ENCODE assay signal across 8 cellular contexts in the genomic region with DNA sequence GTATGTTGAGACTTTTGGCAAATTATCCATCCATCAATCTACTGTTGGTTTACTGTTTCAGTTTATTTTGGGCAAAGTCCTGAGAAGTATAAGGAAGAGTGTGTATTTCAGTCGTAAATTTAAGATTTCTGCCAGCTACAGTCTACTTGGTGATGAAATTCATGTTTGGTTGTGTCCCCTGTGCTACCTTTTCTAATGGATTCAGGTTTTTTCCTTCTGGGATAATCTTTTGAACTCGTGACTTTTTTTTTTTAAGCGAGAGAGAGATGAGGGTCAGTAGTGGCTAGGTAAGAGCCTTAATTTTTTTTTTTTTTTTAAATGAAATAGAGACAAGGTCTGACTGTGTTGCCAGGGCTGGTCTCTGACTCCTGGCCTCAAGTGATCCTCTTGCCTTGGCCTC. TPM values are rescaled to one million over a fixed set of nuclear protein-coding genes. Genes with fewer than 3 reads are reported as not detected.
A peak's percentile ranks its signal among the peaks of the same experiment; 100 is the strongest.
DNase-seq lines count a peak whose midpoint lies in the region; ATAC-seq, FAIRE-seq and TF ChIP-seq lines count a peak whose summit lies in the region.

No MANE protein-coding gene starts in this region.

- no peak for DNase-seq in T-helper 2 cell treated with Interferon-gamma antibody and Interleukin-4, amounts not matched to agents 5 μg/mL and 100 μg/mL, for 36 hours (ENCODE audit: low spot score)
- DNase-seq in T-helper 2 cell (no peak), keratinocyte (ENCODE audit: low read depth, low spot score) (no peak), GM10266 (ENCODE audit: extremely low spot score) (no peak), NCI-H1417 (lab: John Stamatoyannopoulos, UW) (no peak)
- no peak for DNase-seq in activated naive CD8-positive, alpha-beta T cell treated with anti-CD3 and anti-CD28 coated beads for 36 hours

- H3K4me3 Mint-ChIP-seq in T-helper 2 cell treated with Interferon-gamma antibody and Interleukin-4, amounts not matched to agents 5 μg/mL and 100 μg/mL, for 36 hours: peak overlapping the region; percentile 96
- H3K4me3 Mint-ChIP-seq in activated naive CD8-positive, alpha-beta T cell treated with anti-CD3 and anti-CD28 coated beads for 36 hours: peak overlapping the region; percentile 86

- dilution Hi-C loops in keratinocyte (cut with MboI; ENCODE audit: extremely low pct_ligation_motif_present, low sequenced_read_pairs): no loop called here

- peaks cover 20% of the 10 kb centered on the region for H3K36me3 Mint-ChIP-seq in T-helper 2 cell treated with Interferon-gamma antibody and Interleukin-4, amounts not matched to agents 5 μg/mL and 100 μg/mL, for 36 hours (ENCODE audit: low read depth)
- peaks cover 24% of the 10 kb centered on the region for H3K36me3 Mint-ChIP-seq in activated naive CD8-positive, alpha-beta T cell treated with anti-CD3 and anti-CD28 coated beads for 36 hours

- no peaks in the 10 kb centered on the region for H3K9me3 Mint-ChIP-seq in T-helper 2 cell treated with Interferon-gamma antibody and Interleukin-4, amounts not matched to agents 5 μg/mL and 100 μg/mL, for 36 hours
- peaks cover 2% of the 10 kb centered on the region for H3K9me3 Mint-ChIP-seq in activated naive CD8-positive, alpha-beta T cell treated with anti-CD3 and anti-CD28 coated beads for 36 hours

- peak overlapping the region; percentile 76 to 96 (median 79) for H3K4me3 ChIP-seq in keratinocyte (ENCODE audit: control insufficient read depth in 2 of 3, extremely low read depth in 1 of 3, insufficient read depth in 2 of 3, low read depth in 1 of 3, low read length in 3 of 3)
- peak overlapping the region; percentile 81 to 96 (median 93) for H3K4me3 ChIP-seq in subcutaneous abdominal adipose tissue (ENCODE audit: low read depth in 1 of 5, low read length in 5 of 5)

- TF ChIP-seq CTCF in keratinocyte (optimal IDR thresholded peaks at IDR 0.05 in 1 of 3, IDR thresholded peaks at IDR 0.05 in 1 of 3, conservative IDR thresholded peaks at IDR 0.05 in 1 of 3; ENCODE audit: extremely low read depth in 1 of 3, insufficient read depth in 2 of 3, low read length in 3 of 3) (no peak), GM10266 (IDR thresholded peaks at IDR 0.05; ENCODE audit: control insufficient read depth, insufficient read depth, low read depth, missing control alignments) (no peak)

- peaks cover 53% of the 10 kb centered on the region for H3K79me2 ChIP-seq in keratinocyte (ENCODE audit: control insufficient read depth, insufficient read depth, low read length)

- H3K36me3 ChIP-seq in keratinocyte (ENCODE audit: control insufficient read depth in 2 of 2, extremely low read depth in 1 of 2, insufficient read depth in 2 of 2, low read length in 2 of 2) (peaks cover 0 to 4% of the 10 kb centered on the region in 2 experiments), subcutaneous abdominal adipose tissue (ENCODE audit: control insufficient read depth in 5 of 5, insufficient read depth in 5 of 5, low read length in 5 of 5) (no peaks in the 10 kb centered on the region)

- H3K4me1 ChIP-seq in keratinocyte (ENCODE audit: control insufficient read depth, extremely low read depth, insufficient read depth, low read length): peaks cover 25% of the 10 kb centered on the region
- H3K4me1 ChIP-seq in subcutaneous abdominal adipose tissue (ENCODE audit: control insufficient read depth in 5 of 5, insufficient read depth in 5 of 5, low read length in 5 of 5): peaks cover 0 to 26% (median 19%) of the 10 kb centered on the region in 5 donors

- H2AFZ ChIP-seq in keratinocyte (ENCODE audit: control insufficient read depth, low read length): no peak overlapping the region

- no peak for FAIRE-seq in keratinocyte (lab: Jason Lieb, UNC)

- H3K9ac ChIP-seq in keratinocyte (ENCODE audit: control insufficient read depth, extremely low read depth, insufficient read depth, low read length) (peak overlapping the region; percentile 98), subcutaneous abdominal adipose tissue (ENCODE audit: low read length in 5 of 5) (peak overlapping the region in 3 of 5 donors; percentile 92 to 98 (median 97))

- H3K9me3 ChIP-seq in keratinocyte (ENCODE audit: control insufficient read depth, low read depth, low read length) (no peaks in the 10 kb centered on the region), subcutaneous abdominal adipose tissue (ENCODE audit: control insufficient read depth in 5 of 5, low read length in 5 of 5) (no peaks in the 10 kb centered on the region)

- H4K20me1 ChIP-seq in keratinocyte (ENCODE audit: control insufficient read depth, extremely low read depth, insufficient read depth, low read length): no peaks in the 10 kb centered on the region

- no peaks in the 10 kb centered on the region for H3K27me3 Mint-ChIP-seq in T-helper 2 cell treated with Interferon-gamma antibody and Interleukin-4, amounts not matched to agents 5 μg/mL and 100 μg/mL, for 36 hours (ENCODE audit: low read depth)
- H3K27me3 Mint-ChIP-seq in activated naive CD8-positive, alpha-beta T cell treated with anti-CD3 and anti-CD28 coated beads for 36 hours: no peaks in the 10 kb centered on the region

- ATAC-seq in HG03095 (IDR thresholded peaks at IDR 0.05; ENCODE audit: unreplicated experiment): no peak

- H3K4me2 ChIP-seq in keratinocyte (ENCODE audit: control insufficient read depth, extremely low read depth, insufficient read depth, low read depth, low read length): peak overlapping the region; percentile 93

- peak overlapping the region; percentile 97 for H3K27ac ChIP-seq in keratinocyte (ENCODE audit: control insufficient read depth, insufficient read depth, low read length)
- H3K27ac ChIP-seq in subcutaneous abdominal adipose tissue (ENCODE audit: low read depth, low read length): peak overlapping the region; percentile 77

- peaks cover 50% of the 10 kb centered on the region for H3K4me1 Mint-ChIP-seq in T-helper 2 cell treated with Interferon-gamma antibody and Interleukin-4, amounts not matched to agents 5 μg/mL and 100 μg/mL, for 36 hours (ENCODE audit: low read depth)
- H3K4me1 Mint-ChIP-seq in activated naive CD8-positive, alpha-beta T cell treated with anti-CD3 and anti-CD28 coated beads for 36 hours: peaks cover 43% of the 10 kb centered on the region

- H3K9me1 ChIP-seq in keratinocyte (ENCODE audit: control insufficient read depth, extremely low read depth, insufficient read depth, low read length): peaks cover 3% of the 10 kb centered on the region

- H3K27ac Mint-ChIP-seq in T-helper 2 cell treated with Interferon-gamma antibody and Interleukin-4, amounts not matched to agents 5 μg/mL and 100 μg/mL, for 36 hours: peak overlapping the region; percentile 95
- H3K27ac Mint-ChIP-seq in activated naive CD8-positive, alpha-beta T cell treated with anti-CD3 and anti-CD28 coated beads for 36 hours: peak overlapping the region; percentile 91

- H3K27me3 ChIP-seq in keratinocyte (ENCODE audit: control insufficient read depth, extremely low read depth, insufficient read depth, low read length) (no peaks in the 10 kb centered on the region), subcutaneous abdominal adipose tissue (ENCODE audit: control insufficient read depth in 5 of 5, insufficient read depth in 4 of 5, low read length in 5 of 5) (no peaks in the 10 kb centered on the region)

RNA-seq across cellular contexts. Expression of gene TMEM217, which starts 0.8 kb away (rescaled TPM):
- 1 to 10 TPM; 3.5 to 4.9 TPM for total RNA-seq in activated naive CD8-positive, alpha-beta T cell treated with anti-CD3 and anti-CD28 coated beads for 36 hours
- 0.44 to 0.85 TPM (median 0.80 TPM) in 3 replicates for polyA plus RNA-seq in keratinocyte
- 9.2 TPM for polyA plus RNA-seq in keratinocyte (2011; ENCODE audit: low read depth)
- polyA plus RNA-seq in keratinocyte (2011; cell fraction: cytosol; rRNA removed): 0.57 and 1.1 TPM in 2 replicates
- 2.0 and 2.9 TPM in 2 replicates for polyA plus RNA-seq in keratinocyte (2011; cell fraction: nucleus; rRNA removed)
- polyA plus RNA-seq in keratinocyte (2012; ENCODE audit: low replicate concordance): 0.37 and 4.8 TPM in 2 replicates
- 0.36 to 0.63 TPM (median 0.38 TPM) in 3 replicates for polyA minus RNA-seq in keratinocyte
- polyA minus RNA-seq in keratinocyte (2011; cell fraction: cytosol; rRNA and poly(A)+ RNA removed): 2.7 TPM
- polyA minus RNA-seq in keratinocyte (2011; cell fraction: nucleus; rRNA and poly(A)+ RNA removed): 2.5 and 2.6 TPM in 2 replicates

RNA-seq across cellular contexts. Expression of gene TBC1D22B, which starts 1.1 kb away (rescaled TPM):
- 10 to 100 TPM; 13.0 to 13.9 TPM for total RNA-seq in activated naive CD8-positive, alpha-beta T cell treated with anti-CD3 and anti-CD28 coated beads for 36 hours
- 5.3 to 7.3 TPM (median 5.9 TPM) in 3 replicates for polyA plus RNA-seq in keratinocyte
- polyA plus RNA-seq in keratinocyte (2011; ENCODE audit: low read depth): 6.8 TPM
- 7.3 TPM in 2 replicates for polyA plus RNA-seq in keratinocyte (2011; cell fraction: cytosol; rRNA removed)
- polyA plus RNA-seq in keratinocyte (2011; cell fraction: nucleus; rRNA removed): 8.6 and 9.5 TPM in 2 replicates
- 6.6 and 10.7 TPM in 2 replicates for polyA plus RNA-seq in keratinocyte (2012; ENCODE audit: low replicate concordance)
- 5.0 to 6.8 TPM (median 5.0 TPM) in 3 replicates for polyA minus RNA-seq in keratinocyte
- 3.1 TPM for polyA minus RNA-seq in keratinocyte (2011; cell fraction: cytosol; rRNA and poly(A)+ RNA removed)
- polyA minus RNA-seq in keratinocyte (2011; cell fraction: nucleus; rRNA and poly(A)+ RNA removed): 4.9 and 6.2 TPM in 2 replicates
